8 cellular contexts compared by ENCODE assay signal in genomic region chr2:174643356-174643755, GRCh38. TPM values are rescaled to one million over a fixed set of nuclear protein-coding genes. Genes with fewer than 3 reads are reported as not detected.
"Had no signal": no experiment of that assay in that cellular context is flagged by ENCODE, and none has a peak within 500 bp of the region (broad histone marks: within the 10 kb centered on the region; RNA-seq: fewer than 3 reads in every experiment).

No MANE protein-coding gene starts in this region.

- H3K4me3 ChIP-seq: GM12878 had no signal

- DNase-seq: GDM1, GF-D8 had no signal

- FAIRE-seq: G401.6, GM12878, GM12891, GM12892, GM18507 had no signal

- ATAC-seq: GM12878 had no signal

RNA-seq across cellular contexts. Expression of gene WIPF1, which starts 45.8 kb away (rescaled TPM):
- total RNA-seq: G401 had no signal
